ENCODE assay signal across 8 cellular contexts in genomic region chr11:78645226-78646202, GRCh38.
A peak's percentile ranks its signal among the peaks of the same experiment; 100 is the strongest.
DNase-seq lines count a peak whose midpoint lies in the region; ATAC-seq and TF ChIP-seq lines count a peak whose summit lies in the region.

No MANE protein-coding gene starts in this region.

- H3K9me3 ChIP-seq in SJSA1 (replicated peaks) (no peaks in the 10 kb centered on the region), aorta (ENCODE audit: control insufficient read depth, low read length) (no peaks in the 10 kb centered on the region)

- peak; percentile 65 for DNase-seq in DMS79 treated with DMSO at 0.1 percent for 48 hours (lab: John Stamatoyannopoulos, UW)
- DNase-seq in LNCaP clone FGC (ENCODE audit: low read depth) = peak; percentile 33
- DNase-seq in SJSA1 (ENCODE audit: low read depth in 1 of 2, low spot score in 2 of 2) = peak; percentile 35 to 41
- peak; percentile 58 for DNase-seq in activated naive CD4-positive, alpha-beta T cell treated with Interleukin-2 at 50 U/mL for 16 hours
- peak; percentile 76 for DNase-seq in glomerular visceral epithelial cell (ENCODE audit: extremely low spot score)
- peak; percentile 61 to 97 (median 82) for DNase-seq in posterior cingulate gyrus
- peak; percentile 69 to 88 for DNase-seq in aorta

- intact Hi-C loops in posterior cingulate gyrus (cut with DNase I) = loop anchor here (5.0 to 10.0 kb wide), 3 partner anchors 409 to 847 kb away; no protein-coding TSS in a partner anchor
- intact Hi-C loops in aorta (cut with DNase I) = loop anchor here (1.0 to 10.0 kb wide), 6 partner anchors 70 to 849 kb away; no protein-coding TSS in a partner anchor

- H3K4me1 ChIP-seq in SJSA1 (replicated peaks) = no peaks in the 10 kb centered on the region; the same call in 1 of the 2 replicates
- no peaks in the 10 kb centered on the region for H3K4me1 ChIP-seq in aorta (ENCODE audit: control insufficient read depth in 1 of 2, insufficient read depth in 2 of 2, low read length in 2 of 2)

- TF ChIP-seq CTCF in LNCaP clone FGC (IDR thresholded peaks at IDR 0.05; ENCODE audit: control insufficient read depth, extremely low read depth, insufficient read depth) = peak; percentile 99

- WGBS in aorta, 2 donors = 28 to 31% methylated on average over 5 of the region's 5 CpGs

- peak; percentile 78 for ATAC-seq in GM21576 (IDR thresholded peaks at IDR 0.05; ENCODE audit: unreplicated experiment)
- ATAC-seq in aorta (ENCODE audit: low FRiP score) = peak; percentile 87

- H3K4me3 ChIP-seq in LNCaP clone FGC (ENCODE audit: low read depth, low read length) = no peak overlapping the region
- H3K4me3 ChIP-seq in SJSA1 = no peak overlapping the region
- no peak overlapping the region for H3K4me3 ChIP-seq in aorta (ENCODE audit: low read length in 2 of 2)

- H3K27me3 ChIP-seq in SJSA1 (replicated peaks) = no peaks in the 10 kb centered on the region
- no peaks in the 10 kb centered on the region for H3K27me3 ChIP-seq in aorta (ENCODE audit: control insufficient read depth in 1 of 2, insufficient read depth in 2 of 2, low read length in 1 of 2)

- no peaks in the 10 kb centered on the region for H3K36me3 ChIP-seq in SJSA1
- H3K36me3 ChIP-seq in aorta (ENCODE audit: control insufficient read depth in 1 of 2, insufficient read depth in 2 of 2, low read length in 1 of 2) = no peaks in the 10 kb centered on the region

- H3K27ac ChIP-seq in SJSA1 = no peak overlapping the region
- H3K27ac ChIP-seq in aorta (ENCODE audit: low read depth in 1 of 2, low read length in 2 of 2) = no peak overlapping the region
